Comparison of ENCODE assay signal across 9 cellular contexts in the genomic region with DNA sequence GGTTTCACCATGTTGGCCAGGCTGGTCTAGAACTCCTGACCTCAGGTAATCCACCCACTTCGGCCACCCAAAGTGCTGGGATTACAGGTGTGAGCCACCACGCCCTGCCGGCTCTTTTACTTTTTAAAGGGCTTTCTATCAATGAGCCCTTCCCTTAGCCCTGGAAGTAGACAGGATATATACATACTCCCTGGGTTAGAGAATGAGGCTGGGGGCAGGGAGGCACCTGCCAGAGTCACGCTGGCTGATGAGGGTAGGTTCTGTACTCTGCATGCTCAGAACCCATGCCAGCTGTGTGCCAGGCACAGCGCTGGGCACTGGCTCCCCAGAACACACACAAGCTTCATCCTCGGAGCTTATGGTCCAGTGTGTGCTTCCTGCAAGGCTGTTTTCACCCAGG.
DNase-seq lines count a peak whose midpoint lies in the region; ATAC-seq and TF ChIP-seq lines count a peak whose summit lies in the region.
"Had no signal": no experiment of that assay in that cellular context is flagged by ENCODE, and none has a peak within 500 bp of the region (broad histone marks: within the 10 kb centered on the region; RNA-seq: fewer than 3 reads in every experiment).

No MANE protein-coding gene starts in this region.

- peak overlapping the region; percentile 81 for H3K9ac ChIP-seq in adipocyte (ENCODE audit: low read length)
- peak overlapping the region; percentile 74 for H3K9ac ChIP-seq in skeletal muscle satellite cell (ENCODE audit: low read depth, low read length)

- H3K4me1 ChIP-seq in adipocyte (ENCODE audit: control insufficient read depth, insufficient read depth, low read length) (peaks cover 77% of the 10 kb centered on the region), skeletal muscle satellite cell (ENCODE audit: control insufficient read depth, insufficient read depth, low read length) (peaks cover 80% of the 10 kb centered on the region)

- no peaks in the 10 kb centered on the region for H3K27me3 ChIP-seq in adipocyte (replicated peaks; ENCODE audit: control insufficient read depth, insufficient read depth, low read length)
- H3K27me3 ChIP-seq in skeletal muscle satellite cell (ENCODE audit: control insufficient read depth, insufficient read depth, low read length) = no peaks in the 10 kb centered on the region

- H3K9me3 Mint-ChIP-seq in CD14-positive monocyte = peaks cover 0 to 2% (median 0%) of the 10 kb centered on the region in 7 donors
- H3K9me3 Mint-ChIP-seq in T-helper 2 cell treated with Interferon-gamma antibody and Interleukin-4, amounts not matched to agents 5 μg/mL and 100 μg/mL, for 36 hours = no peaks in the 10 kb centered on the region

- H3K4me3 Mint-ChIP-seq in CD14-positive monocyte = peak overlapping the region; percentile 51 to 64
- H3K4me3 Mint-ChIP-seq in T-helper 2 cell treated with Interferon-gamma antibody and Interleukin-4, amounts not matched to agents 5 μg/mL and 100 μg/mL, for 36 hours = no peak overlapping the region

- TF ChIP-seq CTCF in CD14-positive monocyte (IDR thresholded peaks at IDR 0.05) = no peak

- H3K9me3 ChIP-seq in adipocyte (ENCODE audit: control insufficient read depth, low read length) (no peaks in the 10 kb centered on the region), skeletal muscle satellite cell (replicated peaks; ENCODE audit: low read length) (no peaks in the 10 kb centered on the region)

- intact Hi-C loops in CD14-positive monocyte (cut with micrococcal nuclease) = no loop called here

- peaks cover 0 to 10% (median 0%) of the 10 kb centered on the region in 3 donors for H3K27me3 Mint-ChIP-seq in CD14-positive monocyte (ENCODE audit: low read depth in 3 of 3)
- H3K27me3 Mint-ChIP-seq in T-helper 2 cell treated with Interferon-gamma antibody and Interleukin-4, amounts not matched to agents 5 μg/mL and 100 μg/mL, for 36 hours (ENCODE audit: low read depth) = no peaks in the 10 kb centered on the region

- no peak for DNase-seq in CD14-positive monocyte (ENCODE audit: low spot score)
- no peak for DNase-seq in adipocyte (ENCODE audit: low read depth)
- no peak for DNase-seq in left lobe of liver (ENCODE audit: low spot score)
- DNase-seq in T-helper 2 cell treated with Interferon-gamma antibody and Interleukin-4, amounts not matched to agents 5 μg/mL and 100 μg/mL, for 36 hours (ENCODE audit: low spot score) = no peak
- no peak for DNase-seq in stimulated activated CD4-positive, alpha-beta T cell treated with anti-CD3 and anti-CD28 coated beads, Interleukin-4, amount 100 ng/mL, for 24 hours
- DNase-seq in NCI-H2171 (lab: John Stamatoyannopoulos, UW) = no peak
- DNase-seq in UCSD-AML1 (lab: John Stamatoyannopoulos, UW; ENCODE audit: unreplicated experiment) = no peak
- DNase-seq: activated T-cell treated with anti-CD3 and anti-CD28 coated beads for 4 hours had no signal

- H3K4me3 ChIP-seq in adipocyte (ENCODE audit: low read length) = peak overlapping the region; percentile 52
- peak overlapping the region; percentile 23 for H3K4me3 ChIP-seq in skeletal muscle satellite cell (ENCODE audit: low read length)

- H3K4me2 ChIP-seq in skeletal muscle satellite cell (ENCODE audit: low read length) = peak overlapping the region; percentile 53

- H3K27ac Mint-ChIP-seq in CD14-positive monocyte = peak overlapping the region; percentile 96 to 99 (median 99)
- H3K27ac Mint-ChIP-seq in T-helper 2 cell treated with Interferon-gamma antibody and Interleukin-4, amounts not matched to agents 5 μg/mL and 100 μg/mL, for 36 hours = no peak overlapping the region

- peaks cover 2 to 5% of the 10 kb centered on the region in 2 donors for H3K36me3 Mint-ChIP-seq in CD14-positive monocyte
- no peaks in the 10 kb centered on the region for H3K36me3 Mint-ChIP-seq in T-helper 2 cell treated with Interferon-gamma antibody and Interleukin-4, amounts not matched to agents 5 μg/mL and 100 μg/mL, for 36 hours (ENCODE audit: low read depth)

- peaks cover 77% of the 10 kb centered on the region for H3K4me1 Mint-ChIP-seq in CD14-positive monocyte
- H3K4me1 Mint-ChIP-seq in T-helper 2 cell treated with Interferon-gamma antibody and Interleukin-4, amounts not matched to agents 5 μg/mL and 100 μg/mL, for 36 hours (ENCODE audit: low read depth) = peaks cover 1% of the 10 kb centered on the region

- H3K36me3 ChIP-seq in adipocyte (ENCODE audit: control insufficient read depth, insufficient read depth, low read length, severe bottlenecking) = peaks cover 26% of the 10 kb centered on the region
- peaks cover 60% of the 10 kb centered on the region for H3K36me3 ChIP-seq in skeletal muscle satellite cell (ENCODE audit: insufficient read depth, low read length)

- peak; percentile 6 for ATAC-seq in left lobe of liver
